ENCODE assay signal across 24 cellular contexts in the genomic region with DNA sequence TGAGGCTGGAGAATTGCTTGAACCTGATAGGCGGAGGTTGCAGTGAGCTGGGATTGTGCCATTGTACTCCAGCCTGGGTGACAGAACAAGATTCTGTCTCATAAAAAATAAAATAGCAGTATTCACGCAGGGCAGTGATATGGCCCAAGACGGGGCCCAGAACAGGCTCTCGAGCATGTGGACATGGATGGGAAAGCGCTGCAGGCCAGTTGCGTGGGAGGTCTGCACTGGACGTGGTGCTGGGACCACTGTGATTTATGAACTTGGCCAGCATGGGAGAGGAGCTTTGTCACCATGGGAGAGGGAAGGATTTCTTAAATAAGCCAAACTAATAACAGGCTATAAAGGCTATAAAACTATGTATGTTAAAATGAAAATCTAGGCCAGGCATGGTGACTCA.
"Had no signal": no experiment of that assay in that cellular context is flagged by ENCODE, and none has a peak within 500 bp of the region (broad histone marks: within the 10 kb centered on the region; RNA-seq: fewer than 3 reads in every experiment).

No MANE protein-coding gene starts in this region.

- DNase-seq: IMR-90; Karpas-422; KG1; MM.1S; NCI-H1092 treated with DMSO at 0.1 percent for 48 hours; NCI-H1436; NCI-H187; NCI-H2029; NCI-H2081 treated with DMSO at 0.1 percent for 48 hours; NCI-H2171; NCI-H226; NCI-H446; NCI-H510A; NCI-H524 treated with DMSO at 0.1 percent for 48 hours; NCI-H69; NCI-H774; NK-92 treated with Interleukin-12 subunit alpha and Interleukin-12 subunit beta, amount 100 ng/mL, for 24 hours; PC-3; SHP77 treated with DMSO at 0.1 percent for 48 hours; SJCRH30 had no signal

- H3K4me1 ChIP-seq: SJCRH30 had no signal

- H3K27me3 ChIP-seq: SJCRH30 had no signal

- H3K9me3 ChIP-seq: SJCRH30 had no signal

- H3K4me3 ChIP-seq: SJCRH30 had no signal

- ATAC-seq: Panc1, PC-3, Right ventricle myocardium inferior, SK-N-SH treated with all-trans-retinoic acid at 6 μM for 48 hours had no signal

- H3K27ac ChIP-seq: HL-60, SJCRH30 had no signal
